In genomic region chr15:90286678-90287077, GRCh38 we compare ENCODE assay signal across 8 cellular contexts. TPM values are rescaled to one million over a fixed set of nuclear protein-coding genes. Genes with fewer than 3 reads are reported as not detected.
DNase-seq lines count a peak whose midpoint lies in the region; ATAC-seq and TF ChIP-seq lines count a peak whose summit lies in the region.

No MANE protein-coding gene starts in this region.

- TF ChIP-seq POLR2A in gastroesophageal sphincter (IDR thresholded peaks at IDR 0.05), result no peak

- ATAC-seq in gastroesophageal sphincter, result no peak
- no peak for ATAC-seq in GM18502 (IDR thresholded peaks at IDR 0.05; ENCODE audit: poor library complexity, unreplicated experiment)

- peak in 3 of 4 experiments; percentile 9 to 32 (median 12) for TF ChIP-seq CTCF in gastroesophageal sphincter (IDR thresholded peaks at IDR 0.05)

- no peaks in the 10 kb centered on the region for H3K36me3 ChIP-seq in gastroesophageal sphincter

- no peak overlapping the region for H3K27ac ChIP-seq in gastroesophageal sphincter

- no peak for TF ChIP-seq EP300 in gastroesophageal sphincter (IDR thresholded peaks at IDR 0.05)

- DNase-seq in DMS 273 (lab: John Stamatoyannopoulos, UW; ENCODE audit: unreplicated experiment) (peak; percentile 52), DMS 273 treated with DMSO at 0.1 percent for 48 hours (lab: John Stamatoyannopoulos, UW) (no peak), LHCN-M2 (ENCODE audit: low read depth) (peak; percentile 58), AG08396 (ENCODE audit: low spot score) (no peak), retina (no peak)
- DNase-seq in activated CD4-positive, alpha-beta T cell treated with anti-CD3 and anti-CD28 coated beads, Interleukin-2, amount 50 U/mL, for 4 hours, result peak; percentile 36 to 38

- no peaks in the 10 kb centered on the region for H3K9me3 ChIP-seq in gastroesophageal sphincter

- no peak overlapping the region for H3K4me3 ChIP-seq in gastroesophageal sphincter

- no peaks in the 10 kb centered on the region for H3K4me1 ChIP-seq in gastroesophageal sphincter

- no peaks in the 10 kb centered on the region for H3K27me3 ChIP-seq in gastroesophageal sphincter

RNA-seq across cellular contexts. Expression of gene NGRN, which starts 21.2 kb away (rescaled TPM):
- 74.1 and 87.5 TPM in 2 replicates for total RNA-seq in LHCN-M2 (2014; rRNA removed)
- polyA plus RNA-seq in LHCN-M2 (2012), result 68.6 TPM
- 100 to 1,000 TPM; 127 to 182 (median 151) TPM for total RNA-seq in gastroesophageal sphincter

RNA-seq across cellular contexts. Expression of gene TTLL13, which starts 37.3 kb away (rescaled TPM):
- total RNA-seq in LHCN-M2 (2014; rRNA removed), result not detected in 2 replicates
- 0.05 TPM for polyA plus RNA-seq in LHCN-M2 (2012)
- under 1 TPM in 1 of 4 donors, not detected in 3; 0.54 TPM for total RNA-seq in gastroesophageal sphincter

RNA-seq across cellular contexts. Expression of gene GDPGP1, which starts 52.7 kb away (rescaled TPM):
- total RNA-seq in LHCN-M2 (2014; rRNA removed) (4.5 and 4.7 TPM in 2 replicates), gastroesophageal sphincter (1 to 10 TPM; 2.0 to 8.9 (median 7.5) TPM)
- 2.1 TPM for polyA plus RNA-seq in LHCN-M2 (2012)

RNA-seq across cellular contexts. Expression of gene CIB1, which starts 52.9 kb away (rescaled TPM):
- total RNA-seq in LHCN-M2 (2014; rRNA removed) (13.7 and 25.8 TPM in 2 replicates), gastroesophageal sphincter (10 to 100 TPM; 22.8 to 35.6 (median 25.5) TPM)
- 99.7 TPM for polyA plus RNA-seq in LHCN-M2 (2012)

Comparison
In these comparisons a context has a peak if more than half of its experiments do, and no peak if none do; other contexts are left out.
1. DNase-seq: peak in DMS 273 (single experiment), LHCN-M2 (single experiment) and activated CD4-positive, alpha-beta T cell treated with anti-CD3 and anti-CD28 coated beads, Interleukin-2, amount 50 U/mL, for 4 hours (2 of 2); none in DMS 273 treated with DMSO at 0.1 percent for 48 hours (single experiment), AG08396 (single experiment) and retina (single experiment).